Comparison of ENCODE assay signal across 2 cellular contexts in genomic region chr1:145136354-145136753, GRCh38. TPM values are rescaled to one million over a fixed set of nuclear protein-coding genes. Genes with fewer than 3 reads are reported as not detected.
"Had no signal": no experiment of that assay in that cellular context is flagged by ENCODE, and none has a peak within 500 bp of the region (broad histone marks: within the 10 kb centered on the region; RNA-seq: fewer than 3 reads in every experiment).

No MANE protein-coding gene starts in this region.

RNA-seq across cellular contexts. Expression of gene FAM72D, which starts 40.6 kb away (rescaled TPM):
- total RNA-seq: kidney, mononuclear cell had no signal
